Comparison of ENCODE assay signal across 10 cellular contexts in the genomic region with DNA sequence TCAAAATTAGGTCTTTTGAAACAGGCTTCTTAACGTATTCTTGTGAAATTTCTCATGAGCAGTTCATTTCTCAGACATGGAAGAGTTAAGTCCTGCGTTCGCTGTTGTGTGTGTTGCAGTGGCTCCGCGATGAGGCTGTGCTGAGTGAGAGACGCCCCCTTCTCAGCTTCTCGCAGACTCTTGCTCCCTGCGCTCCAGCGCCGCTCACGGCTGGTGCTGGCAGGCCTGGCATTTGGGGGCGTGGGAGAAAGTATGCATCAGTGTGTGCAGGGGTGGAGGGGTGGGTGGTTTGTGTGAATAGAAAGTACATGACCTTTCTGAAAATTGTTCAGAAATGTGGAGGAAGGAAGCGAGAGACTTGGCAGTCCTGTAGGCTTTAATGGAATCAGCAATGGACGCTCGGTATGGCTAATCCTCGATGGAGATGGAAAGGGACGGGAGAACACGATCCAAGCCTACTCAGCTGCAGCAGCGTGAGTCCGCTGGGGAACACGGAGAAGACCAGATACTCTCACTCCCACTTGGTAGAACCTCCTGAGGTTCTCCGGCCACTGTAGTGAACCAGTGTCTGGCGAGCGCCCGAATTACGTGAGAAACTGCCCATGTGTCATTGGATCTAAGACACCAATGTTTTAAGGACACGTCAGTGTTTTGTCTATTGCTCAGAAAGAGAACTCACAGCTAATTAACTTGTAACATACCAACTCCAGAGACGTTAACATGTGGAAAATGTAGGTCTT. TPM values are rescaled to one million over a fixed set of nuclear protein-coding genes. Genes with fewer than 3 reads are reported as not detected.
DNase-seq lines count a peak whose midpoint lies in the region; ATAC-seq and TF ChIP-seq lines count a peak whose summit lies in the region.
"Had no signal": no experiment of that assay in that cellular context is flagged by ENCODE, and none has a peak within 500 bp of the region (broad histone marks: within the 10 kb centered on the region; RNA-seq: fewer than 3 reads in every experiment).

No MANE protein-coding gene starts in this region.

- no peak for DNase-seq in body of pancreas
- DNase-seq in medulla oblongata (ENCODE audit: extremely low spot score): peak; percentile 76
- DNase-seq in stimulated activated CD8-positive, alpha-beta memory T cell treated with anti-CD3 and anti-CD28 coated beads, Interleukin-15, amount 100 ng/mL, for 48 hours (ENCODE audit: low read depth in 2 of 2): peak; percentile 10 to 20
- no peak for DNase-seq in NCI-H2171 (lab: John Stamatoyannopoulos, UW)
- DNase-seq in amniotic stem cell (lab: John Stamatoyannopoulos, UW): no peak
- no peak for DNase-seq in A172 (ENCODE audit: low spot score)
- no peak for DNase-seq in Peyer's patch

- H3K27ac ChIP-seq in HEK293 (ENCODE audit: extremely low read depth, low read depth, low read length) (no peak overlapping the region), body of pancreas (no peak overlapping the region), Peyer's patch (no peak overlapping the region)

- TF ChIP-seq CTCF in HEK293 (tag by site-specific recombination; IDR thresholded peaks at IDR 0.05) (no peak), body of pancreas (IDR thresholded peaks at IDR 0.05) (no peak), Peyer's patch (IDR thresholded peaks at IDR 0.05) (no peak)

- no peaks in the 10 kb centered on the region for H3K4me1 ChIP-seq in HEK293 (ENCODE audit: control insufficient read depth, insufficient read depth, low read length)
- peaks cover 7% of the 10 kb centered on the region for H3K4me1 ChIP-seq in body of pancreas
- peaks cover 1 to 3% (median 2%) of the 10 kb centered on the region in 4 donors for H3K4me1 ChIP-seq in Peyer's patch

- POLR2A ChIA-PET in HEK293 (lab: Yijun Ruan, JAX): interaction anchor here (0.6 kb wide), 1 partner anchor 14 kb away, joined by 4 read pairs; no protein-coding TSS in a partner anchor

- intact Hi-C loops in body of pancreas (cut with DNase I): no loop called here

- H3K36me3 ChIP-seq in HEK293 (ENCODE audit: control insufficient read depth in 2 of 2, insufficient read depth in 1 of 2, low read length in 2 of 2): peaks cover 0 to 31% of the 10 kb centered on the region in 2 experiments; a peak in 2 of 3 replicates
- H3K36me3 ChIP-seq in body of pancreas (replicated peaks in 1 of 2; ENCODE audit: insufficient read depth in 1 of 2, low read depth in 2 of 2): no peaks in the 10 kb centered on the region
- no peaks in the 10 kb centered on the region for H3K36me3 ChIP-seq in Peyer's patch

- H3K27me3 ChIP-seq in body of pancreas (no peaks in the 10 kb centered on the region), Peyer's patch (no peaks in the 10 kb centered on the region)
- H3K27me3 ChIP-seq: upper lobe of left lung had no signal

- no peak overlapping the region for H3K4me3 ChIP-seq in HEK293 (ENCODE audit: low read depth, low read length)
- H3K4me3 ChIP-seq in body of pancreas: no peak overlapping the region
- H3K4me3 ChIP-seq in Peyer's patch: no peak overlapping the region
- H3K4me3 ChIP-seq: mucosa of descending colon, upper lobe of left lung had no signal

- H3K9me3 ChIP-seq in HEK293 (ENCODE audit: control insufficient read depth, insufficient read depth, low read depth, low read length) (no peaks in the 10 kb centered on the region), body of pancreas (no peaks in the 10 kb centered on the region), Peyer's patch (no peaks in the 10 kb centered on the region)
- H3K9me3 ChIP-seq: mucosa of descending colon, upper lobe of left lung had no signal

- 74% methylated on average over 28 of the region's 28 CpGs for WGBS in body of pancreas, 2 donors

- TF ChIP-seq POLR2A in body of pancreas (IDR thresholded peaks at IDR 0.05): peak in 1 of 3 donors; percentile 12
- no peak for TF ChIP-seq POLR2A in Peyer's patch (IDR thresholded peaks at IDR 0.05)

- peak; percentile 39 for ATAC-seq in body of pancreas
- ATAC-seq: mucosa of descending colon had no signal

- CTCF ChIA-PET in HEK293 (lab: Yijun Ruan, JAX): interaction anchor here (0.6 to 1.6 kb wide), 3 partner anchors 74 to 1357 kb away, joined by 3 to 4 read pairs (median 3); no protein-coding TSS in a partner anchor

TF ChIP-seq in HEK293, 187 proteins besides CTCF, POLR2A, EP300 and RAD21:
- TF ChIP-seq ZFHX2 (tag by site-specific recombination; conservative IDR thresholded peaks at IDR 0.05) (peak; percentile 91), ZNF621 (tag by site-specific recombination; IDR thresholded peaks at IDR 0.05) (no peak), ZNF112 (tag by site-specific recombination; IDR thresholded peaks at IDR 0.05) (no peak), EGR2 (tag by site-specific recombination; IDR thresholded peaks at IDR 0.05; ENCODE audit: low read depth) (peak; percentile 97)

RNA-seq across cellular contexts. Expression of gene TAB1, which starts 5.9 kb away (rescaled TPM):
- total RNA-seq in body of pancreas (10 to 100 TPM; 14.0 to 17.8 TPM), Peyer's patch (10 to 100 TPM; 15.6 to 74.3 (median 23.4) TPM)
- 5.8 and 6.3 TPM in 2 replicates for total RNA-seq in A172 (2014; rRNA removed; shearing (Covaris generic))

RNA-seq across cellular contexts. Expression of gene MGAT3, which starts 51.3 kb away (rescaled TPM):
- 1 to 10 TPM in 1 of 2 donors, under 1 TPM in 1; 0.99 to 2.9 TPM for total RNA-seq in body of pancreas
- total RNA-seq in A172 (2014; rRNA removed; shearing (Covaris generic)): 1.3 and 3.1 TPM in 2 replicates
- 10 to 100 TPM in 3 of 4 donors, 1 to 10 TPM in 1; 5.0 to 53.7 (median 49.6) TPM for total RNA-seq in Peyer's patch

RNA-seq across cellular contexts. Expression of gene SYNGR1, which starts 55.7 kb away (rescaled TPM):
- 10 to 100 TPM; 15.2 to 35.0 TPM for total RNA-seq in body of pancreas
- total RNA-seq in A172 (2014; rRNA removed; shearing (Covaris generic)): 2.4 and 2.9 TPM in 2 replicates
- 10 to 100 TPM in 1 of 4 donors, 1 to 10 TPM in 2, under 1 TPM in 1; 0.35 to 22.3 (median 2.5) TPM for total RNA-seq in Peyer's patch

Comparison
In these comparisons a context has a peak if more than half of its experiments do, and no peak if none do; other contexts are left out.
1. DNase-seq: peak in medulla oblongata (single experiment) and stimulated activated CD8-positive, alpha-beta memory T cell treated with anti-CD3 and anti-CD28 coated beads, Interleukin-15, amount 100 ng/mL, for 48 hours (2 of 2); none in body of pancreas (0 of 4), NCI-H2171 (single experiment), amniotic stem cell (single experiment), A172 (single experiment) and Peyer's patch (0 of 3).